1 cellular context compared by ENCODE assay signal in the genomic region with DNA sequence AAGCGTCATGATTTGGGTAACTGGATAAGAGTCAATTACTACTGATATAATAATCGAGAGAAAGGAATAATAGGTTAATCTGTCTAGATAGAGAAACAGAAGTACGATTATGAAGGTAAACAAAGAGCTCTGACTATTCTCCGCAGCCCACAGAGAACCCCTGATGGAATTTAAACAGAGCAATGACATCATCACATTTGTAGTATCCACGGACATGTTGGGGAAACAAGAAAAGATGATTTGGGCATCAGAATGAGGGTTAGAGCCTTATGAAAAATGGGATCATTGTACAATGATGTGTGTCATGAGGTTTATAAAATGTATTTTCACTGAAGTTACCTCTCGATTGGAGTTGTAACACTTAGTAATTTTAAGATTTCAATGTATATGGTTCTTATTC.
TF ChIP-seq lines count a peak whose summit lies in the region.

No MANE protein-coding gene starts in this region.

TF ChIP-seq in HEK293, 187 proteins besides CTCF, POLR2A, EP300 and RAD21 (continued from another document):
- TF ChIP-seq, protein P1, sequence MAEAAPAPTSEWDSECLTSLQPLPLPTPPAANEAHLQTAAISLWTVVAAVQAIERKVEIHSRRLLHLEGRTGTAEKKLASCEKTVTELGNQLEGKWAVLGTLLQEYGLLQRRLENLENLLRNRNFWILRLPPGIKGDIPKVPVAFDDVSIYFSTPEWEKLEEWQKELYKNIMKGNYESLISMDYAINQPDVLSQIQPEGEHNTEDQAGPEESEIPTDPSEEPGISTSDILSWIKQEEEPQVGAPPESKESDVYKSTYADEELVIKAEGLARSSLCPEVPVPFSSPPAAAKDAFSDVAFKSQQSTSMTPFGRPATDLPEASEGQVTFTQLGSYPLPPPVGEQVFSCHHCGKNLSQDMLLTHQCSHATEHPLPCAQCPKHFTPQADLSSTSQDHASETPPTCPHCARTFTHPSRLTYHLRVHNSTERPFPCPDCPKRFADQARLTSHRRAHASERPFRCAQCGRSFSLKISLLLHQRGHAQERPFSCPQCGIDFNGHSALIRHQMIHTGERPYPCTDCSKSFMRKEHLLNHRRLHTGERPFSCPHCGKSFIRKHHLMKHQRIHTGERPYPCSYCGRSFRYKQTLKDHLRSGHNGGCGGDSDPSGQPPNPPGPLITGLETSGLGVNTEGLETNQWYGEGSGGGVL (tag by site-specific recombination; IDR thresholded peaks at IDR 0.05): no peak
- TF ChIP-seq ZNF23 (tag by site-specific recombination; IDR thresholded peaks at IDR 0.05; ENCODE audit: borderline replicate concordance): no peak
